Comparison of ENCODE assay signal across 3 cellular contexts in genomic region chr6:149460249-149460648, GRCh38. TPM values are rescaled to one million over a fixed set of nuclear protein-coding genes. Genes with fewer than 3 reads are reported as not detected.
"Had no signal": no experiment of that assay in that cellular context is flagged by ENCODE, and none has a peak within 500 bp of the region (broad histone marks: within the 10 kb centered on the region; RNA-seq: fewer than 3 reads in every experiment).

No MANE protein-coding gene starts in this region.

RNA-seq across cellular contexts. Expression of gene ZC3H12D, which starts 24.6 kb away (rescaled TPM):
- total RNA-seq: kidney epithelial cell, lung microvascular endothelial cell, smooth muscle cell had no signal
- polyA plus RNA-seq: smooth muscle cell had no signal
